ENCODE assay signal across 9 cellular contexts in the genomic region with DNA sequence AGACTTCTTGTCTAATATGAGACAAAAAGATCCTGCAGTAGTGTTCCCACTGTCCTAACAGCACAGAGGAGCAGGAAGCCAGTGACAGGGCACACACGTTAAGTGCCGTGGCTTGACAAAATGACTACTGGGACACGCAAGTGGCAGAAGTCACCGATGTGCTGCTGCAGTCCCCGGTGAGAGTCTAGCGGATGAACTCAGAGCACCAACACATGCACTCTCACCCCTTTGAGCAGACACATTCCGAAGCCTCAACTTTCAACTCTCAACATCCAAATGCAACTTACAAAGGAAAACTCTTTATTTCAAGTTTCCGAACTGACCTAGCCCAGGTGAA. TPM values are rescaled to one million over a fixed set of nuclear protein-coding genes. Genes with fewer than 3 reads are reported as not detected.
DNase-seq lines count a peak whose midpoint lies in the region; ATAC-seq, FAIRE-seq and TF ChIP-seq lines count a peak whose summit lies in the region.
"Had no signal": no experiment of that assay in that cellular context is flagged by ENCODE, and none has a peak within 500 bp of the region (broad histone marks: within the 10 kb centered on the region; RNA-seq: fewer than 3 reads in every experiment).

No MANE protein-coding gene starts in this region.

- TSS peak; percentile 35 for BruUV-seq in endothelial cell of umbilical vein (replicated peaks; lab: Mats Ljungman, UMichigan)

- no peak for ATAC-seq in GM21723 (IDR thresholded peaks at IDR 0.05; ENCODE audit: unreplicated experiment)
- no peak for ATAC-seq in GM21360 (IDR thresholded peaks at IDR 0.05; ENCODE audit: unreplicated experiment)

- H4K20me1 ChIP-seq in endothelial cell of umbilical vein (replicated peaks; ENCODE audit: control insufficient read depth, extremely low read depth, insufficient read depth, low read length) = no peaks in the 10 kb centered on the region

- peaks cover 60% of the 10 kb centered on the region for H3K79me2 ChIP-seq in endothelial cell of umbilical vein (ENCODE audit: control insufficient read depth, insufficient read depth, low read length)

- H3K9me1 ChIP-seq in endothelial cell of umbilical vein (replicated peaks; ENCODE audit: control insufficient read depth, extremely low read depth, insufficient read depth, low read length) = no peaks in the 10 kb centered on the region

- H3K4me2 ChIP-seq in endothelial cell of umbilical vein (ENCODE audit: insufficient read depth, low read length) = peak overlapping the region; percentile 94

- in situ Hi-C loops in G401 (cut with HindIII; ENCODE audit: low sequenced_read_pairs) = no loop called here

- CTCF ChIA-PET in endothelial cell of umbilical vein (lab: Charles Lee) = interaction anchor here (0.6 to 6.3 kb wide), 17 partner anchors 8 to 73 kb away, joined by 3 to 54 read pairs (median 4); no protein-coding TSS in a partner anchor

- H3K27ac ChIP-seq in endothelial cell of umbilical vein (ENCODE audit: insufficient read depth, low read depth, low read length) (peak overlapping the region; percentile 81), muscle layer of colon (ENCODE audit: low read depth, low read length) (peak overlapping the region; percentile 97)
- H3K27ac ChIP-seq: HL-60 had no signal

- no peak for TF ChIP-seq POLR2A in endothelial cell of umbilical vein (IDR thresholded peaks at IDR 0.05; ENCODE audit: low read depth, low read length)

- DNase-seq in G401 (ENCODE audit: low spot score) (peak; percentile 11), endothelial cell of umbilical vein (ENCODE audit: low read depth, low spot score) (no peak), HPDE6-E6E7 (ENCODE audit: extremely low spot score) (no peak), NCI-H1436 (lab: John Stamatoyannopoulos, UW) (no peak)

- FAIRE-seq in endothelial cell of umbilical vein (lab: Jason Lieb, UNC) = no peak

- POLR2A ChIA-PET in endothelial cell of umbilical vein (lab: Charles Lee) = interaction anchor here (0.7 to 3.3 kb wide), 6 partner anchors 11 to 49 kb away, joined by 3 to 23 read pairs (median 8); no protein-coding TSS in a partner anchor

- intact Hi-C loops in endothelial cell of umbilical vein (cut with micrococcal nuclease) = loop anchor here (1.0 to 5.0 kb wide), 2 partner anchors 36 to 119 kb away; no protein-coding TSS in a partner anchor

- peak overlapping the region; percentile 98 for H3K9ac ChIP-seq in endothelial cell of umbilical vein (replicated peaks; ENCODE audit: extremely low read depth, insufficient read depth, low read length)
- H3K9ac ChIP-seq in muscle layer of colon (ENCODE audit: low read length) = peak overlapping the region; percentile 68

- TF ChIP-seq CTCF in endothelial cell of umbilical vein (IDR thresholded peaks at IDR 0.05; ENCODE audit: extremely low read depth in 1 of 2, insufficient read depth in 1 of 2, low read depth in 1 of 2, low read length in 2 of 2) = no peak

- no peaks in the 10 kb centered on the region for H3K27me3 ChIP-seq in endothelial cell of umbilical vein (ENCODE audit: control insufficient read depth in 2 of 2, insufficient read depth in 2 of 2, low read length in 2 of 2)
- no peaks in the 10 kb centered on the region for H3K27me3 ChIP-seq in muscle layer of colon (ENCODE audit: control insufficient read depth in 1 of 2, insufficient read depth in 2 of 2, low read length in 2 of 2)

- H3K9me3 ChIP-seq in endothelial cell of umbilical vein (replicated peaks; ENCODE audit: control insufficient read depth, insufficient read depth, low read length) (no peaks in the 10 kb centered on the region), muscle layer of colon (ENCODE audit: low read length) (no peaks in the 10 kb centered on the region)

- H2AFZ ChIP-seq in endothelial cell of umbilical vein (ENCODE audit: low read depth, low read length) = no peak overlapping the region

- H3K36me3 ChIP-seq in endothelial cell of umbilical vein (ENCODE audit: control insufficient read depth in 2 of 2, extremely low read depth in 1 of 2, insufficient read depth in 2 of 2, low read length in 2 of 2) = peaks cover 8 to 16% of the 10 kb centered on the region in 2 experiments
- H3K36me3 ChIP-seq in muscle layer of colon (ENCODE audit: insufficient read depth, low read length) = peaks cover 7% of the 10 kb centered on the region

- H3K4me1 ChIP-seq in endothelial cell of umbilical vein (ENCODE audit: control insufficient read depth, extremely low read depth, insufficient read depth, low read length) (peaks cover 37% of the 10 kb centered on the region), muscle layer of colon (ENCODE audit: insufficient read depth, low read length) (peaks cover 38% of the 10 kb centered on the region)

- dilution Hi-C loops in endothelial cell of umbilical vein (cut with MboI; ENCODE audit: extremely low pct_ligation_motif_present, low sequenced_read_pairs) = no loop called here

- H3K4me3 ChIP-seq in endothelial cell of umbilical vein (replicated peaks in 1 of 3; ENCODE audit: insufficient read depth in 1 of 3, low read depth in 1 of 3, low read length in 3 of 3) (peak overlapping the region; percentile 91 to 94 (median 94)), muscle layer of colon (ENCODE audit: low read depth in 1 of 2, low read length in 2 of 2) (peak overlapping the region; percentile 87 to 92)

TF ChIP-seq in PFSK-1, 5 proteins besides CTCF, POLR2A, EP300 and RAD21 (continues in another document):
- TF ChIP-seq TAF1 (IDR thresholded peaks at IDR 0.05; ENCODE audit: borderline replicate concordance, insufficient read depth, low read length) (0 out of 2 replicates have a peak, but pooled peaks have one; percentile 6), POLR2AphosphoS5 (IDR thresholded peaks at IDR 0.05; ENCODE audit: low read depth, low read length) (no peak), SIN3A (IDR thresholded peaks at IDR 0.05; ENCODE audit: borderline replicate concordance, insufficient read depth, low read length) (0 out of 2 replicates have a peak, but pooled peaks have one; percentile 5)

TF ChIP-seq in endothelial cell of umbilical vein, 7 proteins besides CTCF, POLR2A, EP300 and RAD21:
- TF ChIP-seq MYC (IDR thresholded peaks at IDR 0.05; ENCODE audit: low read depth, low read length) (no peak), POLR2AphosphoS5 (IDR thresholded peaks at IDR 0.05; ENCODE audit: insufficient read depth, low read depth, low read length) (no peak), FOS (IDR thresholded peaks at IDR 0.05; ENCODE audit: borderline replicate concordance, insufficient read depth, low read length) (no peak), GATA2 (IDR thresholded peaks at IDR 0.05; ENCODE audit: insufficient read depth, insufficient read length, low read depth, low read length) (no peak)
- TF ChIP-seq, protein P1, sequence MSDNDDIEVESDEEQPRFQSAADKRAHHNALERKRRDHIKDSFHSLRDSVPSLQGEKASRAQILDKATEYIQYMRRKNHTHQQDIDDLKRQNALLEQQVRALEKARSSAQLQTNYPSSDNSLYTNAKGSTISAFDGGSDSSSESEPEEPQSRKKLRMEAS (IDR thresholded peaks at IDR 0.05; ENCODE audit: insufficient read depth, insufficient read length) = no peak

RNA-seq across cellular contexts. Expression of a gene that starts 0.9 kb away (rescaled TPM):
- total RNA-seq in G401 (2014; rRNA removed; shearing (Covaris generic)) = 2.3 and 2.6 TPM in 2 replicates
- polyA plus RNA-seq in PFSK-1 (2012; ENCODE audit: insufficient read length, low read depth) = 185 TPM
- total RNA-seq in endothelial cell of umbilical vein = 629 TPM in 2 replicates
- 370 and 384 TPM in 2 replicates for polyA plus RNA-seq in endothelial cell of umbilical vein
- 215 and 257 TPM in 2 replicates for polyA plus RNA-seq in endothelial cell of umbilical vein (2011; cell fraction: cytosol; rRNA removed)
- 1,231 and 1,345 TPM in 2 replicates for polyA plus RNA-seq in endothelial cell of umbilical vein (2011; cell fraction: nucleus; rRNA removed)
- polyA plus RNA-seq in endothelial cell of umbilical vein (2012) = 367 and 381 TPM in 2 replicates
- polyA minus RNA-seq in endothelial cell of umbilical vein = 1,043 and 1,135 TPM in 2 replicates
- not detected for polyA minus RNA-seq in endothelial cell of umbilical vein (2011; cell fraction: cytosol; rRNA and poly(A)+ RNA removed)
- polyA minus RNA-seq in endothelial cell of umbilical vein (2011; cell fraction: nucleus; rRNA and poly(A)+ RNA removed) = 1,955 and 2,229 TPM in 2 replicates

Comparison
In these comparisons a context has a peak if more than half of its experiments do, and no peak if none do; other contexts are left out.
1. RNA of a gene that starts 0.9 kb away (total RNA-seq): 629 TPM in endothelial cell of umbilical vein; 2.3 to 2.6 TPM in G401; every median in the first group is over 100 times any median in the second.